In the genomic region with DNA sequence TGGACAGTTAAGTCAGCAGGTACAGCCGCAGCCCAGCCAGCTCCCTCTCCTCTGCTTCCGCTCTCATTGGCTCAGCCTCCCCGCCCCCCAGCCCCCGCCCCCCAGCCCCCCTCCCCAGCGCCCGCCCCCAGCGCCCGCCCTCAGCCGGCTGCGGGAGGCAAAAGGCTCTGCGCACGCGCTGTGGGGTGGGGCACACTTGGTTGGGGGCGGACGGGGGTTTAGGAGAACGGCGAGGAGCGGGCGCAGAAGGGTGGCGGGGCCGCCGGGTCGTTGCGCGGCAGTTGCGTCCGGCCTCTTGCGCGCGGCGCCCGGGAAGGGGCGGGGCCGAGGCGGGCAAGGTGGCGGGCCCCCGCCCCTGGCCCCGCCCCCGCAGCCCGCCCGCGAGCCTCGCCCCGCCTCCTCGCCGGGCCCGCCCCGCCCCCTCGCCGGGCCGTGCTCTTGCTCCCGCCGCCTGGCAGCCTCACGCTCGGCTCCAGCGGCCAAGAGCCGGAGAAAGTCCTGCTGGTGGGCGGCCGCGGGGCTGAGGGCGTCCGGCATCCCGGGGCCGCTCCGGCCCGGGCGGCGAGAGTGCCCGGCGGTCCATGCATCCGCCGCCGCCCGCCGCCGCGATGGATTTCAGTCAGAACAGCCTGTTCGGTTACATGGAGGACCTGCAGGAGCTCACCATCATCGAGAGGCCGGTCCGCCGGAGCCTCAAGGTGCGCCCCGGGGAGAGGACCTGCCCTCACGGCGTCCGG, we compare ENCODE assay signal across 8 cellular contexts. TPM values are rescaled to one million over a fixed set of nuclear protein-coding genes. Genes with fewer than 3 reads are reported as not detected.
DNase-seq lines count a peak whose midpoint lies in the region; ATAC-seq and TF ChIP-seq lines count a peak whose summit lies in the region.

A gene with protein sequence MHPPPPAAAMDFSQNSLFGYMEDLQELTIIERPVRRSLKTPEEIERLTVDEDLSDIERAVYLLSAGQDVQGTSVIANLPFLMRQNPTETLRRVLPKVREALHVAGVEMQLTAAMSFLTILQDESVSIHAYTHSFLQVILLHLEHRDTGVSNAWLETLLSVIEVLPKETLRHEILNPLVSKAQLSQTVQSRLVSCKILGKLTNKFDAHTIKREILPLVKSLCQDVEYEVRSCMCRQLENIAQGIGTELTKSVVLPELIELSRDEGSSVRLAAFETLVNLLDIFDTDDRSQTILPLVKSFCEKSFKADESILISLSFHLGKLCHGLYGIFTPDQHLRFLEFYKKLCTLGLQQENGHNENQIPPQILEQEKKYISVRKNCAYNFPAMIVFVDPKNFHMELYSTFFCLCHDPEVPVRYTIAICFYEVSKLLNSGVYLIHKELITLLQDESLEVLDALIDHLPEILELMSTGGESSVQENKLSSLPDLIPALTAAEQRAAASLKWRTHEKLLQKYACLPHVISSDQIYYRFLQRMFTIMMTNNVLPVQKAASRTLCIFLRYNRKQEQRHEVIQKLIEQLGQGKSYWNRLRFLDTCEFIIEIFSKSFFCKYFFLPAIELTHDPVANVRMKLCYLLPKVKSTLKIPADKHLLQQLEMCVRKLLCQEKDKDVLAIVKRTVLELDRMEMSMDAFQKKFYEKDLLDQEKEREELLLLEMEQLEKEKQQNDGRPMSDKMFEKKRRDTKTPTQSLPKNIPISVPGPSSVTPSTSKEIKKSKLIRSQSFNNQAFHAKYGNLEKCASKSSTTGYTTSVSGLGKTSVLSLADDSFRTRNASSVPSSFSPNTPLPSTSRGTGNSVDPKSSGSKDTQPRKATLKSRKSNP (plus strand): TSS at position 438 of the 737 bp plus-strand sequence. CDS start 144 bp downstream, at position 582.

- WGBS in esophagus muscularis mucosa = no CpG with 5 or more reads among the region's 87 CpGs

- H3K4me2 ChIP-seq in PC-3 (ENCODE audit: low read length) = peak within 1 kb of the TSS; percentile 83

- H4K20me1 ChIP-seq in PC-3 (ENCODE audit: low read length) = peaks cover 8% of the 10 kb centered on the region; the same call in 1 of the 2 replicates

- TF ChIP-seq CTCF in PC-3 (conservative IDR thresholded peaks at IDR 0.05; ENCODE audit: low read depth, low read length) = no peak
- TF ChIP-seq CTCF in esophagus muscularis mucosa (IDR thresholded peaks at IDR 0.05) = no peak

- H3K4me1 Mint-ChIP-seq in activated T-cell treated with anti-CD3 and anti-CD28 coated beads, Interleukin-2, amount 50 U/mL, for 4 hours (ENCODE audit: low read depth) = peaks cover 26% of the 10 kb centered on the region

- H3K9me3 ChIP-seq in PC-3 (ENCODE audit: low read length) (no peaks in the 10 kb centered on the region), esophagus muscularis mucosa (no peaks in the 10 kb centered on the region)

- H3F3A ChIP-seq in PC-3 (ENCODE audit: low read length, unreplicated experiment) = no peaks in the 10 kb centered on the region

- no peaks in the 10 kb centered on the region for H3K9me2 ChIP-seq in PC-3 (replicated peaks; ENCODE audit: low read length)

- peak within 1 kb of the TSS; percentile 58 for H3K4me3 ChIP-seq in PC-3 (ENCODE audit: low read length)
- peak within 1 kb of the TSS; percentile 65 to 79 (median 68) for H3K4me3 ChIP-seq in esophagus muscularis mucosa

- peak within 1 kb of the TSS; percentile 65 for H2AFZ ChIP-seq in PC-3 (ENCODE audit: low read length)

- BruUV-seq in PC-3 (replicated peaks; lab: Mats Ljungman, UMichigan) = no TSS peak

- H3K27me3 ChIP-seq in PC-3 (ENCODE audit: low read length) (peaks cover 48% of the 10 kb centered on the region), esophagus muscularis mucosa (peaks cover 2 to 83% (median 23%) of the 10 kb centered on the region in 4 donors)

- ATAC-seq in GM21447 (IDR thresholded peaks at IDR 0.05; ENCODE audit: unreplicated experiment) (peak; percentile 73), PC-3 (peak; percentile 81)
- ATAC-seq in activated T-cell treated with anti-CD3 and anti-CD28 coated beads, Interleukin-2, amount 50 U/mL, for 4 hours = peak; percentile 89 to 93

- H3K27ac ChIP-seq in PC-3 (ENCODE audit: low read length) (no peak within 1 kb of the TSS), esophagus muscularis mucosa (replicated peaks in 1 of 4) (peak within 1 kb of the TSS in 3 of 4 donors; percentile 46)

- peak within 1 kb of the TSS; percentile 79 for H3K4me3 Mint-ChIP-seq in activated T-cell treated with anti-CD3 and anti-CD28 coated beads, Interleukin-2, amount 50 U/mL, for 4 hours

- H3K27me3 Mint-ChIP-seq in activated T-cell treated with anti-CD3 and anti-CD28 coated beads, Interleukin-2, amount 50 U/mL, for 4 hours (ENCODE audit: low read depth) = peaks cover 13% of the 10 kb centered on the region

- no peaks in the 10 kb centered on the region; the same call in 1 of the 2 replicates for H3K4me1 ChIP-seq in PC-3 (ENCODE audit: insufficient read depth, low read length)
- peaks cover 11 to 25% (median 24%) of the 10 kb centered on the region in 4 donors for H3K4me1 ChIP-seq in esophagus muscularis mucosa

- H3K79me2 ChIP-seq in PC-3 (ENCODE audit: low read length) = no peaks in the 10 kb centered on the region

- POLR2A ChIA-PET in PC-3 (lab: Charles Lee; ENCODE audit: unreplicated experiment) = no interaction called here

- no peak within 1 kb of the TSS for H3K9ac ChIP-seq in PC-3 (ENCODE audit: low read length)

- no peak for TF ChIP-seq POLR2A in esophagus muscularis mucosa (IDR thresholded peaks at IDR 0.05; ENCODE audit: low read depth)

- H3K36me3 Mint-ChIP-seq in activated T-cell treated with anti-CD3 and anti-CD28 coated beads, Interleukin-2, amount 50 U/mL, for 4 hours (ENCODE audit: insufficient read depth) = no peaks in the 10 kb centered on the region

- H3K36me3 ChIP-seq in PC-3 (ENCODE audit: low read depth, low read length) = no peaks in the 10 kb centered on the region
- H3K36me3 ChIP-seq in esophagus muscularis mucosa = no peaks in the 10 kb centered on the region

- intact Hi-C loops in PC-3 (cut with micrococcal nuclease) = no loop called here
- intact Hi-C loops in esophagus muscularis mucosa (cut with DNase I) = loop anchor here (2.0 kb wide), 1 partner anchor 39 kb away; no protein-coding TSS in a partner anchor

- CTCF ChIA-PET in PC-3 (lab: Charles Lee) = no interaction called here

- no peak for TF ChIP-seq EP300 in esophagus muscularis mucosa (IDR thresholded peaks at IDR 0.05)

- H3K9me3 Mint-ChIP-seq in activated T-cell treated with anti-CD3 and anti-CD28 coated beads, Interleukin-2, amount 50 U/mL, for 4 hours = no peaks in the 10 kb centered on the region

- DNase-seq in COLO668 (lab: John Stamatoyannopoulos, UW; ENCODE audit: unreplicated experiment) (peak; percentile 91), HuH-7.5 (ENCODE audit: low spot score) (peak; percentile 68), PC-3 (peak; percentile 55), esophagus muscularis mucosa (ENCODE audit: extremely low spot score) (no peak), myocyte (ENCODE audit: low read depth) (peak; percentile 78)
- peak; percentile 85 for DNase-seq in activated T-cell treated with anti-CD3 and anti-CD28 coated beads, Interleukin-2, amount 50 U/mL, for 4 hours
- DNase-seq in stimulated activated CD8-positive, alpha-beta memory T cell treated with anti-CD3 and anti-CD28 coated beads, Interleukin-7, amount 100 ng/mL, for 24 hours (ENCODE audit: low read depth) = peak; percentile 69

RNA-seq across cellular contexts. Expression of the gene that starts here (rescaled TPM):
- total RNA-seq in PC-3 (2014; rRNA removed) (0.11 TPM in 1 of 2 replicates, not detected in the other), esophagus muscularis mucosa (under 1 TPM in 3 of 4 donors, not detected in 1; 0.19 to 0.83 (median 0.34) TPM), myocyte (0.75 and 1.2 TPM in 2 replicates)
- 1 to 10 TPM; 2.0 to 4.2 (median 2.8) TPM for total RNA-seq in activated T-cell treated with anti-CD3 and anti-CD28 coated beads, Interleukin-2, amount 50 U/mL, for 4 hours
- 0.30 TPM for polyA plus RNA-seq in myocyte (2012)

Comparison
In these comparisons a context has a peak if more than half of its experiments do, and no peak if none do; other contexts are left out.
1. Peak in DNase-seq, ATAC-seq, H3K4me3 ChIP-seq and H3K4me2 ChIP-seq in PC-3; RNA of the gene not detected or under 1 TPM.